Comparison of ENCODE assay signal across 16 cellular contexts in genomic region chr1:192491804-192492554, GRCh38.
A peak's percentile ranks its signal among the peaks of the same experiment; 100 is the strongest.
DNase-seq lines count a peak whose midpoint lies in the region; ATAC-seq and TF ChIP-seq lines count a peak whose summit lies in the region.
"Had no signal": no experiment of that assay in that cellular context is flagged by ENCODE, and none has a peak within 500 bp of the region (broad histone marks: within the 10 kb centered on the region; RNA-seq: fewer than 3 reads in every experiment).

No MANE protein-coding gene starts in this region.

- H3K9me3 ChIP-seq in A673 (ENCODE audit: low read depth, low read length, poor library complexity, severe bottlenecking) = peaks cover 3% of the 10 kb centered on the region
- H3K9me3 ChIP-seq in neuronal stem cell (replicated peaks in 1 of 2; ENCODE audit: control insufficient read depth in 2 of 2, insufficient read depth in 1 of 2, low read depth in 1 of 2, low read length in 2 of 2) = no peaks in the 10 kb centered on the region
- H3K9me3 ChIP-seq: vagina had no signal

- H3K9ac ChIP-seq in neuronal stem cell (ENCODE audit: low read depth, low read length, poor library complexity) = no peak overlapping the region

- WGBS in neuronal stem cell (ENCODE audit: extremely low coverage in 2 of 2, insufficient read length in 2 of 2, insufficient replicate concordance in 1 of 2), 2 donors = no CpG with 5 or more reads among the region's 2 CpGs

- H2BK120ac ChIP-seq in neuronal stem cell (ENCODE audit: low read depth, low read length) = no peak overlapping the region

- intact Hi-C loops in A673 (cut with micrococcal nuclease; ENCODE audit: unreplicated experiment) = no loop called here

- TF ChIP-seq CTCF in A673 (conservative IDR thresholded peaks at IDR 0.05; ENCODE audit: low read depth, low read length) (0 out of 2 replicates have a peak, but pooled peaks have one; percentile 12), epithelial cell of esophagus (IDR thresholded peaks at IDR 0.05; ENCODE audit: insufficient read depth, low read depth, low read length, missing control alignments) (no peak)

- POLR2A ChIA-PET in A673 (lab: Charles Lee; ENCODE audit: low non-redundant PET) = no interaction called here

- H2AFZ ChIP-seq in neuronal stem cell (ENCODE audit: low read length) = peak overlapping the region; percentile 33
- H2AFZ ChIP-seq: GM23338 had no signal

- H4K8ac ChIP-seq in neuronal stem cell (ENCODE audit: low read depth, low read length) = no peak overlapping the region

- H3K18ac ChIP-seq in neuronal stem cell (ENCODE audit: low read length) = no peak overlapping the region

- H3K27ac ChIP-seq in A673 (ENCODE audit: low read depth, low read length, poor library complexity, severe bottlenecking) (no peak overlapping the region), neuronal stem cell (replicated peaks; ENCODE audit: low read length) (no peak overlapping the region)
- H3K27ac ChIP-seq: SK-N-MC, skin epidermis, vagina had no signal

- H3K4ac ChIP-seq in neuronal stem cell (ENCODE audit: low read length) = no peak overlapping the region

- no peak overlapping the region for H3K23ac ChIP-seq in neuronal stem cell (ENCODE audit: low read depth, low read length, poor library complexity)

- H3K14ac ChIP-seq in neuronal stem cell (ENCODE audit: low read length) = no peak overlapping the region

- no peak for ATAC-seq in HG03045 (IDR thresholded peaks at IDR 0.05; ENCODE audit: unreplicated experiment)
- ATAC-seq in GM18517 (IDR thresholded peaks at IDR 0.05; ENCODE audit: unreplicated experiment) = no peak
- no peak for ATAC-seq in GM18907 (IDR thresholded peaks at IDR 0.05; ENCODE audit: unreplicated experiment)
- ATAC-seq: activated T-cell treated with anti-CD3 and anti-CD28 coated beads, Interleukin-2, amount 50 U/mL, for 72 hours; GM23338; stimulated activated effector memory CD8-positive, alpha-beta T cell treated with anti-CD3 and anti-CD28 coated beads, Interleukin-12 subunit alpha, Interleukin-12 subunit beta, amount 100 ng/mL, for 72 hours had no signal

- CTCF ChIA-PET in A673 (lab: Charles Lee) = no interaction called here

- H2AK5ac ChIP-seq in neuronal stem cell (ENCODE audit: low read depth, low read length) = no peak overlapping the region

- no TSS peak for BruUV-seq in A673 (replicated peaks; lab: Mats Ljungman, UMichigan)

- H3K4me1 ChIP-seq in A673 (ENCODE audit: insufficient read depth, low read length, poor library complexity, severe bottlenecking) = peaks cover 25% of the 10 kb centered on the region
- peaks cover 0 to 10% of the 10 kb centered on the region in 2 donors for H3K4me1 ChIP-seq in neuronal stem cell (ENCODE audit: control insufficient read depth in 2 of 2, insufficient read depth in 1 of 2, low read depth in 1 of 2, low read length in 2 of 2)

- no peak overlapping the region for H2BK12ac ChIP-seq in neuronal stem cell (ENCODE audit: low read length)

- DNase-seq in A673 (ENCODE audit: low spot score) = no peak
- DNase-seq in HT1080 (ENCODE audit: low read depth) = peak; percentile 19
- peak; percentile 17 for DNase-seq in epithelial cell of esophagus (ENCODE audit: low read depth)
- DNase-seq in neuronal stem cell (ENCODE audit: low spot score) = no peak
- DNase-seq in GM19238 (ENCODE audit: insufficient read length, low spot score) = no peak
- DNase-seq: activated naive CD8-positive, alpha-beta T cell treated with anti-CD3 and anti-CD28 coated beads for 36 hours; activated T-cell treated with anti-CD3 and anti-CD28 coated beads, Interleukin-2, amount 50 U/mL, for 72 hours; NCI-H187 had no signal

- H3K4me3 ChIP-seq in A673 (ENCODE audit: low read depth, low read length, poor library complexity, severe bottlenecking) (no peak overlapping the region), epithelial cell of esophagus (ENCODE audit: low read length) (no peak overlapping the region), neuronal stem cell (ENCODE audit: low read length in 2 of 2) (no peak overlapping the region)
- H3K4me3 ChIP-seq: GM23338, SK-N-MC, skin epidermis, vagina had no signal

- H3K79me1 ChIP-seq in neuronal stem cell (ENCODE audit: low read depth, low read length) = no peaks in the 10 kb centered on the region

- no peak overlapping the region for H3K4me2 ChIP-seq in neuronal stem cell (ENCODE audit: insufficient read depth, low read length, poor library complexity, severe bottlenecking)
- H3K4me2 ChIP-seq: GM23338 had no signal

- no peak overlapping the region for H2BK15ac ChIP-seq in neuronal stem cell (ENCODE audit: low read length)

- no peak overlapping the region for H2BK5ac ChIP-seq in neuronal stem cell (ENCODE audit: low read length)

- no peaks in the 10 kb centered on the region for H3K36me3 ChIP-seq in A673 (ENCODE audit: insufficient read depth, low read length, poor library complexity, severe bottlenecking)
- H3K36me3 ChIP-seq in neuronal stem cell (replicated peaks in 1 of 2; ENCODE audit: control insufficient read depth in 2 of 2, insufficient read depth in 2 of 2, low read length in 2 of 2) = no peaks in the 10 kb centered on the region
- H3K36me3 ChIP-seq: vagina had no signal

- H3K27me3 ChIP-seq in A673 (replicated peaks; ENCODE audit: insufficient read depth, low read depth, low read length, poor library complexity) = no peaks in the 10 kb centered on the region
- H3K27me3 ChIP-seq in neuronal stem cell (ENCODE audit: control insufficient read depth in 3 of 3, insufficient read depth in 3 of 3, low read depth in 1 of 3, low read length in 3 of 3) = no peaks in the 10 kb centered on the region
- H3K27me3 ChIP-seq: vagina had no signal

- H4K91ac ChIP-seq in neuronal stem cell (ENCODE audit: low read depth, low read length, poor library complexity) = no peak overlapping the region

Comparison
In these comparisons a context has a peak if more than half of its experiments do, and no peak if none do; other contexts are left out.
1. DNase-seq: peak in HT1080 (single experiment) and epithelial cell of esophagus (single experiment); none in A673 (single experiment), neuronal stem cell (single experiment) and GM19238 (single experiment).